Comparison of ENCODE assay signal across 15 cellular contexts in the genomic region with DNA sequence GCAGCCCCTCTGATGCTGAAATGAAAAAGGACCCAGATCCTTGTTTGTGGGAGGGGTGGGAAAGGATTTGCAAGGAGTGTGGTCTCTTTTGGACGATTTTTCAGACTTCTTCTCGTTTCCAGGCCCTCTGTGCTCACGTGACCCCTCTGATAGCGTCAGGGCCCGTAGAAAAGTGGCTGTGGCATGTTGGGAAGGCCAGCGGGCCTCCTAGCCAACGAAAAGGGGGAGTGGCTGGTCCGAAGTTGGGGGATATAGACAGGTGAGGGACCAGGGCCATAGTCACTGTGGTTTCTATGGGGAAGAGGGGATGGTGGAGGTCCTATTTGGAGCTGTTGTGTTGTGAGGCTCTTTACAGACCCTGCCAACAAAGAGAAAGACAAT. TPM values are rescaled to one million over a fixed set of nuclear protein-coding genes. Genes with fewer than 3 reads are reported as not detected.
DNase-seq lines count a peak whose midpoint lies in the region; ATAC-seq and TF ChIP-seq lines count a peak whose summit lies in the region.
"Had no signal": no experiment of that assay in that cellular context is flagged by ENCODE, and none has a peak within 500 bp of the region (broad histone marks: within the 10 kb centered on the region; RNA-seq: fewer than 3 reads in every experiment).

No MANE protein-coding gene starts in this region.

- no peaks in the 10 kb centered on the region for H3K9me3 Mint-ChIP-seq in T-helper 2 cell treated with Interferon-gamma antibody and Interleukin-4, amounts not matched to agents 5 μg/mL and 100 μg/mL, for 36 hours
- H3K9me3 Mint-ChIP-seq in endothelial cell (ENCODE audit: unreplicated experiment) = no peaks in the 10 kb centered on the region

- H3K27me3 Mint-ChIP-seq in T-helper 2 cell treated with Interferon-gamma antibody and Interleukin-4, amounts not matched to agents 5 μg/mL and 100 μg/mL, for 36 hours (ENCODE audit: low read depth) = no peaks in the 10 kb centered on the region
- H3K27me3 Mint-ChIP-seq in endothelial cell (ENCODE audit: unreplicated experiment) = peaks cover 5% of the 10 kb centered on the region

- in situ Hi-C loops in gastrocnemius medialis (cut with MboI; ENCODE audit: low sequenced_read_pairs in 4 of 4) = no loop called here

- peaks cover 4% of the 10 kb centered on the region for H3K36me3 Mint-ChIP-seq in T-helper 2 cell treated with Interferon-gamma antibody and Interleukin-4, amounts not matched to agents 5 μg/mL and 100 μg/mL, for 36 hours (ENCODE audit: low read depth)
- H3K36me3 Mint-ChIP-seq in endothelial cell (ENCODE audit: low read depth, unreplicated experiment) = peaks cover 14% of the 10 kb centered on the region

- H3K4me3 ChIP-seq in gastrocnemius medialis = no peak overlapping the region
- H3K4me3 ChIP-seq: body of pancreas, PC-9 had no signal

- H3K27ac Mint-ChIP-seq in T-helper 2 cell treated with Interferon-gamma antibody and Interleukin-4, amounts not matched to agents 5 μg/mL and 100 μg/mL, for 36 hours = peak overlapping the region; percentile 31
- peak overlapping the region; percentile 99 for H3K27ac Mint-ChIP-seq in endothelial cell (ENCODE audit: unreplicated experiment)

- no peak for DNase-seq in T-helper 2 cell treated with Interferon-gamma antibody and Interleukin-4, amounts not matched to agents 5 μg/mL and 100 μg/mL, for 36 hours (ENCODE audit: low spot score)
- no peak for DNase-seq in T-helper 2 cell
- DNase-seq in UCSD-AML1 (lab: John Stamatoyannopoulos, UW; ENCODE audit: unreplicated experiment) = peak; percentile 72
- no peak for DNase-seq in endothelial cell (ENCODE audit: low spot score)
- DNase-seq in gastrocnemius medialis = no peak
- DNase-seq in C1 segment of cervical spinal cord (lab: John Stamatoyannopoulos, UW) = no peak
- DNase-seq in cerebellar nuclear complex (lab: John Stamatoyannopoulos, UW) = no peak
- DNase-seq in NCI-H2227 treated with DMSO at 0.1 percent for 48 hours (lab: John Stamatoyannopoulos, UW) = no peak
- DNase-seq: body of pancreas; effector CD4-positive, alpha-beta T cell; NCI-H187; NCI-H524 treated with DMSO at 0.1 percent for 48 hours; PC-9; stimulated activated CD4-positive, alpha-beta T cell treated with anti-CD3 and anti-CD28 coated beads, Interleukin-2, amount 100 ng/mL, for 24 hours had no signal

- ATAC-seq in gastrocnemius medialis = no peak
- ATAC-seq: body of pancreas had no signal

- H3K27me3 ChIP-seq in gastrocnemius medialis = no peaks in the 10 kb centered on the region
- H3K27me3 ChIP-seq: body of pancreas had no signal

- H3K27ac ChIP-seq in gastrocnemius medialis = peak overlapping the region; percentile 94 to 98 (median 97)
- H3K27ac ChIP-seq: 22Rv1, PC-9 had no signal

- TF ChIP-seq CTCF in endothelial cell (IDR thresholded peaks at IDR 0.05; ENCODE audit: unreplicated experiment) (no peak), gastrocnemius medialis (IDR thresholded peaks at IDR 0.05 in 4 of 5, conservative IDR thresholded peaks at IDR 0.05 in 1 of 5) (no peak)

- peaks cover 36% of the 10 kb centered on the region for H3K4me1 Mint-ChIP-seq in T-helper 2 cell treated with Interferon-gamma antibody and Interleukin-4, amounts not matched to agents 5 μg/mL and 100 μg/mL, for 36 hours (ENCODE audit: low read depth)
- H3K4me1 Mint-ChIP-seq in endothelial cell (ENCODE audit: unreplicated experiment) = peaks cover 56% of the 10 kb centered on the region

- intact Hi-C loops in gastrocnemius medialis (cut with DNase I; ENCODE audit: low total_unique reads) = no loop called here

- peak overlapping the region; percentile 32 for H3K4me3 Mint-ChIP-seq in T-helper 2 cell treated with Interferon-gamma antibody and Interleukin-4, amounts not matched to agents 5 μg/mL and 100 μg/mL, for 36 hours
- no peak overlapping the region for H3K4me3 Mint-ChIP-seq in endothelial cell (ENCODE audit: unreplicated experiment)

- no peaks in the 10 kb centered on the region for H3K9me3 ChIP-seq in gastrocnemius medialis
- H3K9me3 ChIP-seq: body of pancreas had no signal

- no peak for TF ChIP-seq POLR2A in gastrocnemius medialis (IDR thresholded peaks at IDR 0.05)

- no peaks in the 10 kb centered on the region for H3K36me3 ChIP-seq in gastrocnemius medialis

- peaks cover 86 to 90% of the 10 kb centered on the region in 2 donors for H3K4me1 ChIP-seq in gastrocnemius medialis

RNA-seq across cellular contexts. Expression of a gene that starts 6.6 kb away (rescaled TPM):
- total RNA-seq in endothelial cell (ENCODE audit: unreplicated experiment) = 105 TPM
- total RNA-seq in gastrocnemius medialis = 100 to 1,000 TPM; 120 to 201 (median 147) TPM
